Comparison of ENCODE assay signal across 33 cellular contexts in genomic region chr3:172564499-172564898, GRCh38. TPM values are rescaled to one million over a fixed set of nuclear protein-coding genes. Genes with fewer than 3 reads are reported as not detected.
DNase-seq lines count a peak whose midpoint lies in the region; ATAC-seq and TF ChIP-seq lines count a peak whose summit lies in the region.
"Had no signal": no experiment of that assay in that cellular context is flagged by ENCODE, and none has a peak within 500 bp of the region (broad histone marks: within the 10 kb centered on the region; RNA-seq: fewer than 3 reads in every experiment).

No MANE protein-coding gene starts in this region.

- peaks cover 14% of the 10 kb centered on the region for H3K9me3 Mint-ChIP-seq in stimulated activated naive CD8-positive, alpha-beta T cell treated with anti-CD3 and anti-CD28 coated beads, Interleukin-15, Interleukin-2, amounts not matched to agents 100 ng/mL and 50 ng/mL, for 24 hours
- peaks cover 16% of the 10 kb centered on the region for H3K9me3 Mint-ChIP-seq in mesothelial cell of epicardium
- H3K9me3 Mint-ChIP-seq: IgD-negative memory B cell had no signal

- H3K36me3 ChIP-seq in vagina, result no peaks in the 10 kb centered on the region
- H3K36me3 ChIP-seq: esophagus muscularis mucosa, heart right ventricle, tibial artery had no signal

- H3K4me3 ChIP-seq in vagina, result no peak overlapping the region
- H3K4me3 ChIP-seq: esophagus muscularis mucosa, heart right ventricle, lung, smooth muscle cell, tibial artery had no signal

- H3K27ac Mint-ChIP-seq in stimulated activated naive CD8-positive, alpha-beta T cell treated with anti-CD3 and anti-CD28 coated beads, Interleukin-15, Interleukin-2, amounts not matched to agents 100 ng/mL and 50 ng/mL, for 24 hours, result peak overlapping the region; percentile 36
- H3K27ac Mint-ChIP-seq in mesothelial cell of epicardium, result peak overlapping the region; percentile 28
- H3K27ac Mint-ChIP-seq: activated CD4-positive, alpha-beta memory T cell treated with anti-CD3 and anti-CD28 coated beads for 36 hours; activated naive CD4-positive, alpha-beta T cell treated with anti-CD3 and anti-CD28 coated beads, Interleukin-2, amount 10 ng/mL, durations not matched to agents 7 days and 5 days; brain; IgD-negative memory B cell; stimulated activated naive CD8-positive, alpha-beta T cell treated with anti-CD3 and anti-CD28 coated beads, Interleukin-15, amount 100 ng/mL, for 72 hours had no signal

- no peaks in the 10 kb centered on the region for H3K27me3 Mint-ChIP-seq in stimulated activated naive CD8-positive, alpha-beta T cell treated with anti-CD3 and anti-CD28 coated beads, Interleukin-15, Interleukin-2, amounts not matched to agents 100 ng/mL and 50 ng/mL, for 24 hours
- H3K27me3 Mint-ChIP-seq in mesothelial cell of epicardium (ENCODE audit: low read depth), result no peaks in the 10 kb centered on the region
- H3K27me3 Mint-ChIP-seq: activated CD4-positive, alpha-beta memory T cell treated with anti-CD3 and anti-CD28 coated beads for 36 hours; activated naive CD4-positive, alpha-beta T cell treated with anti-CD3 and anti-CD28 coated beads, Interleukin-2, amount 10 ng/mL, durations not matched to agents 7 days and 5 days; brain; IgD-negative memory B cell; stimulated activated naive CD8-positive, alpha-beta T cell treated with anti-CD3 and anti-CD28 coated beads, Interleukin-15, amount 100 ng/mL, for 72 hours; T-helper 17 cell had no signal

- peaks cover 3% of the 10 kb centered on the region for H3K36me3 Mint-ChIP-seq in stimulated activated naive CD8-positive, alpha-beta T cell treated with anti-CD3 and anti-CD28 coated beads, Interleukin-15, Interleukin-2, amounts not matched to agents 100 ng/mL and 50 ng/mL, for 24 hours (ENCODE audit: low read depth)
- H3K36me3 Mint-ChIP-seq in mesothelial cell of epicardium, result no peaks in the 10 kb centered on the region
- H3K36me3 Mint-ChIP-seq: brain, IgD-negative memory B cell had no signal

- no peaks in the 10 kb centered on the region for H3K9me3 ChIP-seq in vagina
- H3K9me3 ChIP-seq: esophagus muscularis mucosa, tibial artery had no signal

- intact Hi-C loops in vagina (cut with DNase I), result no loop called here

- TF ChIP-seq CTCF in mesothelial cell of epicardium (IDR thresholded peaks at IDR 0.05; ENCODE audit: unreplicated experiment) (no peak), vagina (IDR thresholded peaks at IDR 0.05) (no peak)

- no peak for ATAC-seq in stimulated activated naive CD8-positive, alpha-beta T cell treated with anti-CD3 and anti-CD28 coated beads, Interleukin-15, Interleukin-2, amounts not matched to agents 100 U/mL and 50 U/mL, for 24 hours
- ATAC-seq in HG02588 (IDR thresholded peaks at IDR 0.05; ENCODE audit: unreplicated experiment), result no peak
- no peak for ATAC-seq in HG03039 (IDR thresholded peaks at IDR 0.05; ENCODE audit: unreplicated experiment)
- ATAC-seq: heart right ventricle; SK-N-SH treated with all-trans-retinoic acid at 6 μM for 48 hours; stimulated activated naive CD8-positive, alpha-beta T cell treated with anti-CD3 and anti-CD28 coated beads, Interleukin-15, amount 100 ng/mL, for 72 hours; T-helper 17 cell had no signal

- no peaks in the 10 kb centered on the region for H3K27me3 ChIP-seq in vagina
- H3K27me3 ChIP-seq: esophagus muscularis mucosa, heart right ventricle, tibial artery had no signal

- no peak for TF ChIP-seq POLR2A in vagina (IDR thresholded peaks at IDR 0.05)

- H3K4me3 Mint-ChIP-seq in stimulated activated naive CD8-positive, alpha-beta T cell treated with anti-CD3 and anti-CD28 coated beads, Interleukin-15, Interleukin-2, amounts not matched to agents 100 ng/mL and 50 ng/mL, for 24 hours, result no peak overlapping the region
- H3K4me3 Mint-ChIP-seq in mesothelial cell of epicardium, result no peak overlapping the region
- H3K4me3 Mint-ChIP-seq: activated CD4-positive, alpha-beta memory T cell treated with anti-CD3 and anti-CD28 coated beads for 36 hours; activated naive CD4-positive, alpha-beta T cell treated with anti-CD3 and anti-CD28 coated beads, Interleukin-2, amount 10 ng/mL, durations not matched to agents 7 days and 5 days; brain; IgD-negative memory B cell had no signal

- H3K27ac ChIP-seq in vagina, result peak overlapping the region; percentile 83
- H3K27ac ChIP-seq: tibial artery had no signal

- H3K4me1 ChIP-seq in vagina, result peaks cover 50% of the 10 kb centered on the region

- peaks cover 34% of the 10 kb centered on the region for H3K4me1 Mint-ChIP-seq in stimulated activated naive CD8-positive, alpha-beta T cell treated with anti-CD3 and anti-CD28 coated beads, Interleukin-15, Interleukin-2, amounts not matched to agents 100 ng/mL and 50 ng/mL, for 24 hours (ENCODE audit: low read depth)
- peaks cover 30% of the 10 kb centered on the region for H3K4me1 Mint-ChIP-seq in mesothelial cell of epicardium
- H3K4me1 Mint-ChIP-seq: brain had no signal

- DNase-seq in stimulated activated naive CD8-positive, alpha-beta T cell treated with anti-CD3 and anti-CD28 coated beads, Interleukin-15, Interleukin-2, amounts not matched to agents 100 U/mL and 50 U/mL, for 24 hours, result no peak
- DNase-seq in RPMI7951 (ENCODE audit: low read depth), result peak; percentile 18
- DNase-seq in mesothelial cell of epicardium (ENCODE audit: low spot score in 2 of 2, unreplicated experiment in 2 of 2), result no peak
- DNase-seq in vagina (ENCODE audit: extremely low spot score in 2 of 2), result no peak
- no peak for DNase-seq in COLO668 (lab: John Stamatoyannopoulos, UW; ENCODE audit: unreplicated experiment)
- DNase-seq: activated CD4-positive, alpha-beta memory T cell treated with anti-CD3 and anti-CD28 coated beads for 36 hours; activated CD4-positive, CD25-positive, alpha-beta regulatory T cell treated with anti-CD3 and anti-CD28 coated beads, Interleukin-2, amount 50 U/mL, for 72 hours; activated naive CD4-positive, alpha-beta T cell treated with anti-CD3 and anti-CD28 coated beads, Interleukin-2, amount 10 ng/mL, durations not matched to agents 7 days and 5 days; CD4-positive, alpha-beta memory T cell; cerebellar nuclear complex; DMS 273 treated with DMSO at 0.1 percent for 48 hours; foreskin fibroblast; H7; heart right ventricle; NCI-H1105; NCI-H187 treated with DMSO at 0.1 percent for 48 hours; NCI-H510A treated with DMSO at 0.1 percent for 48 hours; NK-92 treated with Interleukin-12 subunit alpha and Interleukin-12 subunit beta, amount 100 ng/mL, for 24 hours; Right ventricle myocardium superior; stimulated activated CD4-positive, alpha-beta T cell treated with anti-CD3 and anti-CD28 coated beads, Interleukin-1b, Interleukin-23, amount 100 ng/mL, for 48 hours; stimulated activated naive CD8-positive, alpha-beta T cell treated with anti-CD3 and anti-CD28 coated beads, Interleukin-15, amount 100 ng/mL, for 72 hours; T-helper 17 cell; tibial artery had no signal

RNA-seq across cellular contexts. Expression of gene TNFSF10, which starts 41.3 kb away (rescaled TPM):
- total RNA-seq in RPMI7951 (2014; rRNA removed; shearing (Covaris generic)), result 8.3 and 11.7 TPM in 2 replicates
- 1.2 to 2.3 TPM (median 1.7 TPM) in 3 replicates for total RNA-seq in mesothelial cell of epicardium
- total RNA-seq in vagina, result 92.8 TPM
- total RNA-seq: H7, osteocyte had no signal
